Comparison of ENCODE assay signal across 32 cellular contexts in genomic region chr5:91263898-91264297, GRCh38.
"Had no signal": no experiment of that assay in that cellular context is flagged by ENCODE, and none has a peak within 500 bp of the region (broad histone marks: within the 10 kb centered on the region; RNA-seq: fewer than 3 reads in every experiment).

No MANE protein-coding gene starts in this region.

- DNase-seq: activated CD4-positive, alpha-beta T cell treated with anti-CD3 and anti-CD28 coated beads, Interleukin-2, amount 10 ng/mL, durations not matched to agents 24 days and 14 days; activated CD4-positive, alpha-beta T cell treated with anti-CD3 and anti-CD28 coated beads, Interleukin-2, amount 50 U/mL, for 48 hours; activated CD8-positive, alpha-beta T cell treated with anti-CD3 and anti-CD28 coated beads, Interleukin-2, amount 10 ng/mL, durations not matched to agents 7 days and 5 days; activated effector memory CD4-positive, alpha-beta T cell treated with Interleukin-2 at 50 U/mL for 16 hours; activated naive CD4-positive, alpha-beta T cell treated with anti-CD3 and anti-CD28 coated beads, Interleukin-2, amount 10 ng/mL, durations not matched to agents 7 days and 5 days; activated naive CD8-positive, alpha-beta T cell treated with anti-CD3 and anti-CD28 coated beads, Interleukin-2, amount 50 U/mL, for 24 hours; activated T-cell treated with anti-CD3 and anti-CD28 coated beads, Interleukin-2, amount 50 U/mL, for 24 hours; anterior cingulate cortex; caudate nucleus; cerebellar nuclear complex; KG1; MM.1S; NCI-H1092 treated with DMSO at 0.1 percent for 48 hours; NCI-H1417; NCI-H146; NCI-H187; NCI-H2029 treated with DMSO at 0.1 percent for 48 hours; NCI-H2107; NCI-H2171; NCI-H510A; NCI-H526; NCI-H748 treated with DMSO at 0.1 percent for 48 hours; NK-92 treated with Interleukin-12 subunit alpha and Interleukin-12 subunit beta, amount 100 ng/mL, for 24 hours; PC-3; Peyer's patch; RPMI8226; SHP77 treated with DMSO at 0.1 percent for 48 hours; T-helper 1 cell; T-helper 2 cell; T-helper 9 cell had no signal

- H3K4me1 ChIP-seq: Peyer's patch had no signal

- H3K27me3 ChIP-seq: Peyer's patch had no signal

- H3K27ac ChIP-seq: Peyer's patch had no signal

- FAIRE-seq: bronchial epithelial cell had no signal

- H3K9me3 ChIP-seq: Peyer's patch had no signal

- H3K36me3 ChIP-seq: Peyer's patch had no signal

- H3K4me3 ChIP-seq: Peyer's patch had no signal

- ATAC-seq: activated CD8-positive, alpha-beta T cell treated with anti-CD3 and anti-CD28 coated beads, Interleukin-2, amount 10 ng/mL, durations not matched to agents 7 days and 5 days; activated naive CD8-positive, alpha-beta T cell treated with anti-CD3 and anti-CD28 coated beads, Interleukin-2, amount 50 U/mL, for 24 hours; PC-3; SK-N-SH treated with all-trans-retinoic acid at 6 μM for 48 hours had no signal
